In the genomic region with DNA sequence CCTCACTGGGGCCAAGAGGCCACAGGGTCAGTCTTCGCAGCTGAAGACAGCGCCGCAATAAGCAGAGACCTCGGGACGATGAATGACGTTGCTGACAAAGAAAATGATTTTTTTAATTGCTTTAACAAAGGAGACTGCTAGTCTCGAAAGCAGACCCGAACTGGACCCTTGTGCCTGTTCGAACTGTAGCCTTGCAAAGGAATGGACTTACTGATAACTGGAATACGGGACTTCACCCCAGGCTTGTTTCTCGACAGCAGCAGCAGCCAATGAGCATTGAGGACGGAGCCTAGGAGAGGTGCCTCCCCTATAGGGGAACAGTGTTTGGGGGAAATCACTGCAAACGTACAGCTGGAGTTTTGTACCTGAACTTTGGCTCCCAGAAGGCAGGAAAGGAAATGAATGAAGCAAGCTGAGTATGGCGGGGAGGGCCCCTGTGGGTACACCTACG, we compare ENCODE assay signal across 8 cellular contexts. TPM values are rescaled to one million over a fixed set of nuclear protein-coding genes. Genes with fewer than 3 reads are reported as not detected.
DNase-seq lines count a peak whose midpoint lies in the region; ATAC-seq and TF ChIP-seq lines count a peak whose summit lies in the region.

No MANE protein-coding gene starts in this region.

- peak; percentile 17 for ATAC-seq in activated CD4-positive, alpha-beta T cell treated with anti-CD3 and anti-CD28 coated beads for 36 hours
- no peak for ATAC-seq in naive B cell (ENCODE audit: low read depth in 2 of 2)
- no peak for ATAC-seq in GM18867 (IDR thresholded peaks at IDR 0.05; ENCODE audit: unreplicated experiment)
- no peak for ATAC-seq in GM19023 (IDR thresholded peaks at IDR 0.05; ENCODE audit: unreplicated experiment)
- no peak for ATAC-seq in HG02759 (IDR thresholded peaks at IDR 0.05; ENCODE audit: unreplicated experiment)

- H3K9me3 ChIP-seq in SK-N-MC (ENCODE audit: low read depth, low read length), result no peaks in the 10 kb centered on the region

- no peak for TF ChIP-seq CTCF in endothelial cell (IDR thresholded peaks at IDR 0.05; ENCODE audit: unreplicated experiment)

- peak overlapping the region; percentile 96 for H3K27ac ChIP-seq in SK-N-MC

- H3K9me3 Mint-ChIP-seq in activated CD4-positive, alpha-beta T cell treated with anti-CD3 and anti-CD28 coated beads for 36 hours (ENCODE audit: low read depth), result no peaks in the 10 kb centered on the region
- H3K9me3 Mint-ChIP-seq in endothelial cell (ENCODE audit: unreplicated experiment) (no peaks in the 10 kb centered on the region), naive B cell (no peaks in the 10 kb centered on the region)

- no peaks in the 10 kb centered on the region for H3K36me3 ChIP-seq in SK-N-MC (ENCODE audit: insufficient read depth, low read length)

- H3K36me3 Mint-ChIP-seq in activated CD4-positive, alpha-beta T cell treated with anti-CD3 and anti-CD28 coated beads for 36 hours (ENCODE audit: low read depth), result peaks cover 6% of the 10 kb centered on the region
- H3K36me3 Mint-ChIP-seq in endothelial cell (ENCODE audit: low read depth, unreplicated experiment) (peaks cover 16% of the 10 kb centered on the region), naive B cell (no peaks in the 10 kb centered on the region)

- peak; percentile 51 for DNase-seq in activated CD4-positive, alpha-beta T cell treated with anti-CD3 and anti-CD28 coated beads for 36 hours
- DNase-seq in activated CD4-positive, alpha-beta T cell treated with anti-CD3 and anti-CD28 coated beads for 4 hours, result no peak
- DNase-seq in SK-N-MC (ENCODE audit: low read depth, low spot score) (no peak), endothelial cell (ENCODE audit: low spot score) (no peak), naive B cell (no peak)

- peak overlapping the region; percentile 72 for H3K4me3 Mint-ChIP-seq in activated CD4-positive, alpha-beta T cell treated with anti-CD3 and anti-CD28 coated beads for 36 hours
- H3K4me3 Mint-ChIP-seq in endothelial cell (ENCODE audit: unreplicated experiment) (peak overlapping the region; percentile 95), naive B cell (peak overlapping the region; percentile 88 to 94 (median 91))

- CTCF ChIA-PET in activated CD4-positive, alpha-beta T cell treated with anti-CD3 and anti-CD28 coated beads for 36 hours (lab: Charles Lee), result interaction anchor here (1.0 to 1.2 kb wide), 3 partner anchors 54 to 73 kb away, joined by 3 read pairs; no protein-coding TSS in a partner anchor

- H3K4me1 Mint-ChIP-seq in activated CD4-positive, alpha-beta T cell treated with anti-CD3 and anti-CD28 coated beads for 36 hours, result peaks cover 41% of the 10 kb centered on the region
- H3K4me1 Mint-ChIP-seq in endothelial cell (ENCODE audit: unreplicated experiment), result peaks cover 17% of the 10 kb centered on the region
- H3K4me1 Mint-ChIP-seq in naive B cell, result peaks cover 25 to 38% (median 34%) of the 10 kb centered on the region in 3 donors

- POLR2A ChIA-PET in activated CD4-positive, alpha-beta T cell treated with anti-CD3 and anti-CD28 coated beads for 36 hours (lab: Charles Lee), result interaction anchor here (0.7 to 1.8 kb wide), 5 partner anchors 41 to 235 kb away, joined by 3 to 14 read pairs (median 4); a partner anchor contains a TSS

- H3K27me3 Mint-ChIP-seq in activated CD4-positive, alpha-beta T cell treated with anti-CD3 and anti-CD28 coated beads for 36 hours, result no peaks in the 10 kb centered on the region
- H3K27me3 Mint-ChIP-seq in endothelial cell (ENCODE audit: unreplicated experiment), result peaks cover 27% of the 10 kb centered on the region
- H3K27me3 Mint-ChIP-seq in naive B cell, result peaks cover 0 to 11% (median 4%) of the 10 kb centered on the region in 3 donors

- intact Hi-C loops in activated CD4-positive, alpha-beta T cell treated with anti-CD3 and anti-CD28 coated beads for 36 hours (cut with DNase I, micrococcal nuclease), result loop anchor here (1.0 to 10.0 kb wide), 11 partner anchors 36 to 728 kb away; a partner anchor contains a TSS

- peak overlapping the region; percentile 90 for H3K4me3 ChIP-seq in SK-N-MC

- peak overlapping the region; percentile 86 for H3K9ac ChIP-seq in SK-N-MC (ENCODE audit: insufficient read length)

- peak overlapping the region; percentile 78 for H3K27ac Mint-ChIP-seq in activated CD4-positive, alpha-beta T cell treated with anti-CD3 and anti-CD28 coated beads for 36 hours
- H3K27ac Mint-ChIP-seq in endothelial cell (ENCODE audit: unreplicated experiment) (peak overlapping the region; percentile 95), naive B cell (peak overlapping the region; percentile 87 to 99 (median 93))

RNA-seq across cellular contexts. Expression of a gene that starts 1.3 kb away (rescaled TPM):
- 10 to 100 TPM; 15.4 to 27.1 TPM for total RNA-seq in activated CD4-positive, alpha-beta T cell treated with anti-CD3 and anti-CD28 coated beads for 36 hours
- 14.2 TPM for total RNA-seq in endothelial cell (ENCODE audit: unreplicated experiment)
- polyA plus RNA-seq in naive B cell (ENCODE audit: low read depth in 6 of 6), result 1 to 10 TPM; 1.3 to 4.2 (median 1.8) TPM

RNA-seq across cellular contexts. Expression of a gene that starts 55.3 kb away (rescaled TPM):
- 10 to 100 TPM; 38.7 TPM for total RNA-seq in activated CD4-positive, alpha-beta T cell treated with anti-CD3 and anti-CD28 coated beads for 36 hours
- total RNA-seq in endothelial cell (ENCODE audit: unreplicated experiment), result 35.3 TPM
- 1 to 10 TPM in 5 of 6 donors, not detected in 1; 1.1 to 3.4 (median 1.2) TPM for polyA plus RNA-seq in naive B cell (ENCODE audit: low read depth in 6 of 6)
